8 cellular contexts compared by ENCODE assay signal in genomic region chr11:12163181-12163841, GRCh38. TPM values are rescaled to one million over a fixed set of nuclear protein-coding genes. Genes with fewer than 3 reads are reported as not detected.
DNase-seq lines count a peak whose midpoint lies in the region; ATAC-seq, FAIRE-seq and TF ChIP-seq lines count a peak whose summit lies in the region.

No MANE protein-coding gene starts in this region.

- TF ChIP-seq CTCF in K562 (IDR thresholded peaks at IDR 0.05 in 2 of 3, conservative IDR thresholded peaks at IDR 0.05 in 1 of 3; ENCODE audit: insufficient read depth in 2 of 3, low read depth in 1 of 3, low read length in 3 of 3), result no peak
- no peak for TF ChIP-seq CTCF in tibial nerve (IDR thresholded peaks at IDR 0.05)

- POLR2A ChIA-PET in K562 (lab: Yijun Ruan, JAX), result interaction anchor here (1.3 to 2.4 kb wide), 2 partner anchors 9 to 15 kb away, joined by 5 to 7 read pairs; no protein-coding TSS in a partner anchor

- no peak for TF ChIP-seq RAD21 in K562 (CRISPR knock-in tag; conservative IDR thresholded peaks at IDR 0.05 in 1 of 2, IDR thresholded peaks at IDR 0.05 in 1 of 2)

- DNase-seq in T-helper 1 cell (no peak), K562 (ENCODE audit: extremely low read depth in 1 of 4, low spot score in 3 of 4) (no peak), islet precursor cell (peak; percentile 98), tibial nerve (ENCODE audit: low spot score in 2 of 2) (no peak), NCI-H1048 (lab: John Stamatoyannopoulos, UW) (no peak), NCI-H187 (lab: John Stamatoyannopoulos, UW) (no peak)
- DNase-seq in stimulated activated naive CD8-positive, alpha-beta T cell treated with anti-CD3 and anti-CD28 coated beads, Interleukin-15, amount 100 ng/mL, for 72 hours, result no peak

- H3K36me3 Mint-ChIP-seq in T-helper 1 cell treated with Interleukin-12 subunit alpha and Interleukin-12 subunit beta and Interleukin-4 antibody, amounts not matched to agents 30 μg/mL and 1 μg/mL, for 36 hours (ENCODE audit: low read depth), result peaks cover 25% of the 10 kb centered on the region

- H3K9ac ChIP-seq in K562 (ENCODE audit: insufficient read depth in 1 of 2, low read depth in 2 of 2, low read length in 2 of 2), result 0 out of 4 replicates have a peak overlapping the region, but pooled peaks of 1 of the 2 experiments have one; percentile 40

- CTCF ChIA-PET in K562 (lab: Yijun Ruan, JAX; ENCODE audit: low intra/inter-chr PET ratio), result no interaction called here

- in situ Hi-C loops in K562 (cut with MboI), result no loop called here

- H3K4me1 ChIP-seq in K562 (replicated peaks in 1 of 2; ENCODE audit: control insufficient read depth in 2 of 2, insufficient read depth in 2 of 2, low read length in 2 of 2) (peaks cover 42 to 55% of the 10 kb centered on the region in 2 experiments), tibial nerve (peaks cover 0 to 72% (median 31%) of the 10 kb centered on the region in 4 donors)

- H3K4me3 Mint-ChIP-seq in T-helper 1 cell treated with Interleukin-12 subunit alpha and Interleukin-12 subunit beta and Interleukin-4 antibody, amounts not matched to agents 30 μg/mL and 1 μg/mL, for 36 hours, result no peak overlapping the region
- H3K4me3 Mint-ChIP-seq in stimulated activated naive CD8-positive, alpha-beta T cell treated with anti-CD3 and anti-CD28 coated beads, Interleukin-15, amount 100 ng/mL, for 72 hours, result no peak overlapping the region

- no peaks in the 10 kb centered on the region for H3K9me1 ChIP-seq in K562 (ENCODE audit: control insufficient read depth, insufficient read depth, low read length)

- no peaks in the 10 kb centered on the region for H3K27me3 Mint-ChIP-seq in T-helper 1 cell treated with Interleukin-12 subunit alpha and Interleukin-12 subunit beta and Interleukin-4 antibody, amounts not matched to agents 30 μg/mL and 1 μg/mL, for 36 hours (ENCODE audit: low read depth)
- H3K27me3 Mint-ChIP-seq in stimulated activated naive CD8-positive, alpha-beta T cell treated with anti-CD3 and anti-CD28 coated beads, Interleukin-15, amount 100 ng/mL, for 72 hours, result no peaks in the 10 kb centered on the region

- H3K9me3 ChIP-seq in K562 (replicated peaks; ENCODE audit: control insufficient read depth, insufficient read depth, low read depth, low read length) (no peaks in the 10 kb centered on the region), tibial nerve (no peaks in the 10 kb centered on the region)

- no TSS peak for BruUV-seq in K562 (replicated peaks; lab: Mats Ljungman, UMichigan)

- H3K4me1 Mint-ChIP-seq in T-helper 1 cell treated with Interleukin-12 subunit alpha and Interleukin-12 subunit beta and Interleukin-4 antibody, amounts not matched to agents 30 μg/mL and 1 μg/mL, for 36 hours (ENCODE audit: low read depth), result peaks cover 65% of the 10 kb centered on the region
- H3K4me1 Mint-ChIP-seq in stimulated activated naive CD8-positive, alpha-beta T cell treated with anti-CD3 and anti-CD28 coated beads, Interleukin-15, amount 100 ng/mL, for 72 hours, result peaks cover 80% of the 10 kb centered on the region

- TF ChIP-seq POLR2A in K562 (conservative IDR thresholded peaks at IDR 0.05), result no peak
- TF ChIP-seq POLR2A in tibial nerve (IDR thresholded peaks at IDR 0.05), result no peak

- H3K36me3 ChIP-seq in K562 (ENCODE audit: control insufficient read depth, insufficient read depth, low read length) (peaks cover 38% of the 10 kb centered on the region), tibial nerve (no peaks in the 10 kb centered on the region)

- H3K9me3 Mint-ChIP-seq in T-helper 1 cell treated with Interleukin-12 subunit alpha and Interleukin-12 subunit beta and Interleukin-4 antibody, amounts not matched to agents 30 μg/mL and 1 μg/mL, for 36 hours, result no peaks in the 10 kb centered on the region
- H3K9me3 Mint-ChIP-seq in stimulated activated naive CD8-positive, alpha-beta T cell treated with anti-CD3 and anti-CD28 coated beads, Interleukin-15, amount 100 ng/mL, for 72 hours, result no peaks in the 10 kb centered on the region

- no peaks in the 10 kb centered on the region; the same call in 2 of the 3 replicates for H3K79me2 ChIP-seq in K562 (ENCODE audit: control insufficient read depth, insufficient read depth, low read length)

- H3K27ac Mint-ChIP-seq in T-helper 1 cell treated with Interleukin-12 subunit alpha and Interleukin-12 subunit beta and Interleukin-4 antibody, amounts not matched to agents 30 μg/mL and 1 μg/mL, for 36 hours, result peak overlapping the region; percentile 72
- peak overlapping the region in 1 of 2 donors; percentile 33 for H3K27ac Mint-ChIP-seq in stimulated activated naive CD8-positive, alpha-beta T cell treated with anti-CD3 and anti-CD28 coated beads, Interleukin-15, amount 100 ng/mL, for 72 hours

- no peak overlapping the region for H2AFZ ChIP-seq in K562 (ENCODE audit: low read depth, low read length)

- no peak for TF ChIP-seq EP300 in K562 (IDR thresholded peaks at IDR 0.05; ENCODE audit: low read length)
- no peak for TF ChIP-seq EP300 in tibial nerve (IDR thresholded peaks at IDR 0.05)

- no peak overlapping the region for H3K4me2 ChIP-seq in K562 (ENCODE audit: insufficient read depth, low read length)

- ATAC-seq in K562, result no peak
- ATAC-seq in stimulated activated naive CD8-positive, alpha-beta T cell treated with anti-CD3 and anti-CD28 coated beads, Interleukin-15, amount 100 ng/mL, for 72 hours, result no peak

- H3K27ac ChIP-seq in K562 (ENCODE audit: extremely low read depth, low read depth, low read length) (no peak overlapping the region), tibial nerve (peak overlapping the region in 3 of 4 donors; percentile 50 to 73 (median 59))

- no peaks in the 10 kb centered on the region for H4K20me1 ChIP-seq in K562 (replicated peaks; ENCODE audit: control insufficient read depth, insufficient read depth, low read length)

- intact Hi-C loops in K562 (cut with micrococcal nuclease), result no loop called here

- FAIRE-seq in K562 (lab: Jason Lieb, UNC), result no peak

- 79% methylated on average over 13 of the region's 13 CpGs for WGBS in K562 (ENCODE audit: insufficient coverage, low coverage, missing lambda C conversion rate)
- WGBS in tibial nerve, 2 donors, result 75 to 76% methylated on average over 13 of the region's 13 CpGs

- no peaks in the 10 kb centered on the region for H3K27me3 ChIP-seq in K562 (ENCODE audit: control insufficient read depth in 2 of 2, insufficient read depth in 2 of 2, low read length in 2 of 2)
- no peaks in the 10 kb centered on the region for H3K27me3 ChIP-seq in tibial nerve

- H3K4me3 ChIP-seq in K562 (no peak overlapping the region), tibial nerve (no peak overlapping the region)

TF ChIP-seq in K562, 482 proteins besides CTCF, POLR2A, EP300 and RAD21:
- TF ChIP-seq ZKSCAN3 (CRISPR knock-in tag; IDR thresholded peaks at IDR 0.05) (no peak), PRDM10 (IDR thresholded peaks at IDR 0.05; ENCODE audit: partially characterized antibody) (peak; percentile 25)

RNA-seq across cellular contexts. Expression of gene MICAL2, which starts 52.9 kb away (rescaled TPM):
- total RNA-seq in K562 (2011; cell fraction: chromatin; rRNA removed; ENCODE audit: low replicate concordance), result 173 and 222 TPM in 2 replicates
- total RNA-seq in K562 (2011; cell fraction: nucleolus; rRNA removed), result 77.0 and 99.7 TPM in 2 replicates
- 107 and 133 TPM in 2 replicates for total RNA-seq in K562 (2011; cell fraction: nucleoplasm; rRNA removed)
- total RNA-seq in K562 (2014; rRNA removed) (33.6 and 42.7 TPM in 2 replicates), K562 (2014; rRNA removed; fragmentation: Illumina TruSeq; extraction: Trizol) (35.0 and 36.8 TPM in 2 replicates), K562 (2015; rRNA removed; fragmentation: Illumina TruSeq; extraction: Trizol) (22.9 and 23.7 TPM in 2 replicates), K562 (2021) (63.5 and 64.2 TPM in 2 replicates), tibial nerve (100 to 1,000 TPM in 2 of 4 donors, 10 to 100 TPM in 2; 87.0 to 136 (median 101) TPM)
- polyA plus RNA-seq in K562 (2011; rRNA removed) (38.1 and 47.3 TPM in 2 replicates), K562 (2014; fragmentation: Illumina TruSeq; extraction: Trizol) (40.3 and 43.0 TPM in 2 replicates), K562 (2014; fragmentation: Nextera tagmentation; extraction: Ambion mirVana) (1 to 10 TPM; 4.7 to 5.9 TPM), K562 (2014; rRNA removed) (23.3 and 24.0 TPM in 2 replicates)
- 28.3 and 36.5 TPM in 2 replicates for polyA plus RNA-seq in K562 (2011; cell fraction: cytosol; rRNA removed)
- polyA plus RNA-seq in K562 (2011; cell fraction: nucleus; rRNA removed), result 46.0 and 76.1 TPM in 2 replicates
- 31.7 and 42.8 TPM in 2 replicates for polyA plus RNA-seq in K562 (2012)
- 82.4 and 92.6 TPM in 2 replicates for polyA minus RNA-seq in K562 (2011; rRNA and poly(A)+ RNA removed)
- polyA minus RNA-seq in K562 (2011; cell fraction: cytosol; rRNA and poly(A)+ RNA removed), result 47.4 and 54.4 TPM in 2 replicates
- polyA minus RNA-seq in K562 (2011; cell fraction: nucleus; rRNA and poly(A)+ RNA removed), result 66.9 and 104 TPM in 2 replicates
